In genomic region chr2:62305421-62306176, GRCh38 we compare ENCODE assay signal across 8 cellular contexts.
A peak's percentile ranks its signal among the peaks of the same experiment; 100 is the strongest.
DNase-seq lines count a peak whose midpoint lies in the region; ATAC-seq and TF ChIP-seq lines count a peak whose summit lies in the region.

No MANE protein-coding gene starts in this region.

- ATAC-seq in heart right ventricle (peak in 6 of 8 donors; percentile 14 to 80 (median 42)), psoas muscle (no peak)

- H3K27me3 ChIP-seq in heart right ventricle (no peaks in the 10 kb centered on the region), psoas muscle (ENCODE audit: insufficient read depth in 3 of 3, low read length in 2 of 3) (no peaks in the 10 kb centered on the region)

- no peaks in the 10 kb centered on the region for H3K9me3 ChIP-seq in heart right ventricle
- no peaks in the 10 kb centered on the region for H3K9me3 ChIP-seq in psoas muscle

- H3K36me3 ChIP-seq in heart right ventricle (no peaks in the 10 kb centered on the region), psoas muscle (ENCODE audit: insufficient read depth in 1 of 2, low read depth in 1 of 2) (no peaks in the 10 kb centered on the region)

- intact Hi-C loops in heart right ventricle (cut with DNase I) (loop anchor here in 3 of 10 donors (5.0 to 10.0 kb wide), 3 partner anchors 107 to 111 kb away; partner anchors contain the start of gene B3GNT2 (in 3 of the 3)), psoas muscle (cut with DNase I) (no loop called here)

- no peak for TF ChIP-seq CTCF in heart right ventricle (IDR thresholded peaks at IDR 0.05)
- TF ChIP-seq CTCF in psoas muscle (IDR thresholded peaks at IDR 0.05): no peak

- H3K27ac ChIP-seq in heart right ventricle: peak overlapping the region in 6 of 10 donors; percentile 21 to 81 (median 36)
- no peak overlapping the region for H3K27ac ChIP-seq in psoas muscle

- H3K4me1 ChIP-seq in heart right ventricle (peaks cover 8 to 74% (median 56%) of the 10 kb centered on the region in 9 donors), psoas muscle (peaks cover 3% of the 10 kb centered on the region)

- 53 to 71% methylated on average over 12 of the region's 12 CpGs for WGBS in heart right ventricle, 2 donors
- WGBS in psoas muscle, 3 donors: 79 to 84% (median 83%) methylated on average over 12 of the region's 12 CpGs

- peak; percentile 56 for DNase-seq in DMS153 (lab: John Stamatoyannopoulos, UW)
- DNase-seq in DMS153 treated with DMSO at 0.1 percent for 48 hours (lab: John Stamatoyannopoulos, UW; ENCODE audit: unreplicated experiment): no peak
- DNase-seq in activated CD4-positive, alpha-beta T cell treated with anti-CD3 and anti-CD28 coated beads, Interleukin-2, amount 50 U/mL, for 24 hours (ENCODE audit: low read depth in 1 of 2, low spot score in 1 of 2): peak; percentile 36 to 81
- DNase-seq in heart right ventricle: peak in 1 of 2 donors; percentile 16
- DNase-seq in stimulated activated CD8-positive, alpha-beta memory T cell treated with anti-CD3 and anti-CD28 coated beads, Interleukin-7, amount 100 ng/mL, for 4 hours (ENCODE audit: low read depth in 2 of 2): peak; percentile 69 to 72
- DNase-seq in H4 (ENCODE audit: low spot score): no peak
- DNase-seq in hippocampal formation (lab: John Stamatoyannopoulos, UW): no peak
- no peak for DNase-seq in psoas muscle

- H3K4me3 ChIP-seq in heart right ventricle (no peak overlapping the region), psoas muscle (no peak overlapping the region)

Comparison
In these comparisons a context has a peak if more than half of its experiments do, and no peak if none do; other contexts are left out.
1. DNase-seq: peak in DMS153 (single experiment), activated CD4-positive, alpha-beta T cell treated with anti-CD3 and anti-CD28 coated beads, Interleukin-2, amount 50 U/mL, for 24 hours (2 of 2) and stimulated activated CD8-positive, alpha-beta memory T cell treated with anti-CD3 and anti-CD28 coated beads, Interleukin-7, amount 100 ng/mL, for 4 hours (2 of 2); none in DMS153 treated with DMSO at 0.1 percent for 48 hours (single experiment), H4 (single experiment), hippocampal formation (0 of 2) and psoas muscle (0 of 2).
2. ATAC-seq: peak in heart right ventricle (6 of 8); none in psoas muscle (0 of 4).